ENCODE assay signal across 8 cellular contexts in the genomic region with DNA sequence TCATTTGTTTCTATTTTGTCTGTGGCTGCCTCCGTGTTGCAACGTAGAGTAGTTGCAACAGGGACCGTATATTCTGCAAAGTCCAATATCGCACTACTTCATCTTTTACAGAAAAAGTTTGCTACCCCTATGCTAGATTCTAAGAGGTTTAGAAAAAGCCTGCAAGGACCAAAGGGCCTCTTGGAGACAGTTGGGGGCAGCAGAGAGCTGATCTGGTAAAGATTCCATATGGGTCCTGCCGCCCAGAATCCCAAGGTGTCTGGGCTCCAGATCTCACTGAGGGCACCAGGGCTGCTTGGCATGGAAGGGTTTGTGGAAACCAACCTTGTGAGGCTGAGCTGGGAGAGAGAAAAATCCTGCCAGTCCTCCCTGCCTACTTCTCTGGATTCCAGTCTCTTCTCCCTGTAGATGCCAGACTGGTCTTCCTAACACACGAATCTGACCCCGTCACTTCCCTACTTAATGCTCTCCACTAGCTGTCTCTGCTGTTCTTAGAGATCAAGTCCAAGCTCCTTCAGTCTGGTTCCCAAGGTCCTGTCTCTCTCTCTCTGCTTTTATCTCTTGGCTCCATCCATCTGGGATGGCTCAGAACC.
A peak's percentile ranks its signal among the peaks of the same experiment; 100 is the strongest.
DNase-seq lines count a peak whose midpoint lies in the region; ATAC-seq and TF ChIP-seq lines count a peak whose summit lies in the region.

No MANE protein-coding gene starts in this region.

- no peak overlapping the region for H3K27ac ChIP-seq in adrenal gland
- H3K27ac ChIP-seq in liver (ENCODE audit: low read depth in 1 of 2, low read length in 2 of 2), result no peak overlapping the region
- no peak overlapping the region for H3K27ac ChIP-seq in CD8-positive, alpha-beta memory T cell (ENCODE audit: low read depth, low read length)
- no peak overlapping the region for H3K27ac ChIP-seq in CD4-positive, alpha-beta memory T cell (ENCODE audit: low read depth, low read length)

- H3K4me1 ChIP-seq in adrenal gland (replicated peaks in 1 of 2), result no peaks in the 10 kb centered on the region
- H3K4me1 ChIP-seq in liver (ENCODE audit: control insufficient read depth in 4 of 4, insufficient read depth in 4 of 4, low read length in 3 of 4), result no peaks in the 10 kb centered on the region
- H3K4me1 ChIP-seq in CD8-positive, alpha-beta memory T cell (ENCODE audit: insufficient read depth, low read length), result no peaks in the 10 kb centered on the region
- H3K4me1 ChIP-seq in CD4-positive, alpha-beta memory T cell (ENCODE audit: insufficient read depth, low read length), result no peaks in the 10 kb centered on the region

- peak; percentile 50 to 68 (median 64) for TF ChIP-seq CTCF in adrenal gland (IDR thresholded peaks at IDR 0.05)
- TF ChIP-seq CTCF in liver (IDR thresholded peaks at IDR 0.05; ENCODE audit: low read depth, low read length, missing input control), result peak; percentile 39

- H3K9me3 ChIP-seq in adrenal gland (replicated peaks in 1 of 3) (no peaks in the 10 kb centered on the region), liver (ENCODE audit: control insufficient read depth in 4 of 4, low read length in 3 of 4) (no peaks in the 10 kb centered on the region)
- no peaks in the 10 kb centered on the region for H3K9me3 ChIP-seq in CD8-positive, alpha-beta memory T cell (ENCODE audit: low read length)
- no peaks in the 10 kb centered on the region for H3K9me3 ChIP-seq in CD4-positive, alpha-beta memory T cell (ENCODE audit: control insufficient read depth in 1 of 2, low read length in 2 of 2)

- TF ChIP-seq POLR2A in adrenal gland (IDR thresholded peaks at IDR 0.05), result no peak

- POLR2A ChIA-PET in CD8-positive, alpha-beta memory T cell (lab: Charles Lee), result no interaction called here
- POLR2A ChIA-PET in CD4-positive, alpha-beta memory T cell (lab: Charles Lee; ENCODE audit: partially characterized antibody), result no interaction called here

- H3K4me1 Mint-ChIP-seq in CD8-positive, alpha-beta memory T cell, result no peaks in the 10 kb centered on the region
- no peaks in the 10 kb centered on the region for H3K4me1 Mint-ChIP-seq in CD4-positive, alpha-beta memory T cell

- H3K9me3 Mint-ChIP-seq in CD8-positive, alpha-beta memory T cell, result no peaks in the 10 kb centered on the region
- no peaks in the 10 kb centered on the region for H3K9me3 Mint-ChIP-seq in CD4-positive, alpha-beta memory T cell

- H3K9ac ChIP-seq in liver (ENCODE audit: low read depth in 1 of 2, low read length in 2 of 2), result no peak overlapping the region

- peak; percentile 65 to 72 for TF ChIP-seq RAD21 in liver (IDR thresholded peaks at IDR 0.05)

- intact Hi-C loops in adrenal gland (cut with DNase I), result loop anchor here (5.0 kb wide), 2 partner anchors 73 to 78 kb away; partner anchors contain the start of gene TCL1B (in 1 of the 2)
- intact Hi-C loops in CD4-positive, alpha-beta memory T cell (cut with micrococcal nuclease), result no loop called here

- H3K27me3 Mint-ChIP-seq in CD8-positive, alpha-beta memory T cell, result peaks cover 34 to 69% of the 10 kb centered on the region in 2 donors
- peaks cover 34 to 51% of the 10 kb centered on the region in 2 donors for H3K27me3 Mint-ChIP-seq in CD4-positive, alpha-beta memory T cell

- WGBS in adrenal gland, 4 donors, result 35 to 38% (median 37%) methylated on average over 7 of the region's 7 CpGs
- 38% methylated on average over 7 of the region's 7 CpGs for WGBS in liver

- no peaks in the 10 kb centered on the region for H3K36me3 Mint-ChIP-seq in CD8-positive, alpha-beta memory T cell
- H3K36me3 Mint-ChIP-seq in CD4-positive, alpha-beta memory T cell, result no peaks in the 10 kb centered on the region

- peak in 2 of 3 donors; percentile 3 to 11 for DNase-seq in stimulated activated CD4-positive, alpha-beta T cell treated with anti-CD3 and anti-CD28 coated beads, Interleukin-12 subunit alpha, Interleukin-12 subunit beta, amount 100 ng/mL, for 48 hours (ENCODE audit: low read depth in 2 of 3, low spot score in 1 of 3)
- DNase-seq in stimulated activated CD4-positive, alpha-beta T cell treated with anti-CD3 and anti-CD28 coated beads, Interleukin-4, amount 100 ng/mL, for 4 hours, result no peak
- DNase-seq in NCI-H146 (lab: John Stamatoyannopoulos, UW), result peak; percentile 67
- DNase-seq in adrenal gland, result peak; percentile 49 to 78 (median 66)
- no peak for DNase-seq in CD8-positive, alpha-beta memory T cell
- no peak for DNase-seq in CD4-positive, alpha-beta memory T cell

- no peak overlapping the region for H3K27ac Mint-ChIP-seq in CD8-positive, alpha-beta memory T cell
- no peak overlapping the region for H3K27ac Mint-ChIP-seq in CD4-positive, alpha-beta memory T cell

- CTCF ChIA-PET in CD8-positive, alpha-beta memory T cell (lab: Charles Lee), result no interaction called here
- CTCF ChIA-PET in CD4-positive, alpha-beta memory T cell (lab: Charles Lee; ENCODE audit: partially characterized antibody), result interaction anchor here (1.6 kb wide), 1 partner anchor 10 kb away, joined by 3 read pairs; no protein-coding TSS in a partner anchor

- no peak overlapping the region for H3K4me3 ChIP-seq in adrenal gland
- no peak overlapping the region for H3K4me3 ChIP-seq in liver (ENCODE audit: low read depth in 1 of 3, low read length in 3 of 3)
- H3K4me3 ChIP-seq in CD8-positive, alpha-beta memory T cell (ENCODE audit: low read length), result no peak overlapping the region
- no peak overlapping the region for H3K4me3 ChIP-seq in CD4-positive, alpha-beta memory T cell (ENCODE audit: low read length in 2 of 2)

- H3K27me3 ChIP-seq in adrenal gland (no peaks in the 10 kb centered on the region), liver (ENCODE audit: control insufficient read depth in 4 of 4, insufficient read depth in 4 of 4, low read length in 3 of 4) (peaks cover 0 to 4% (median 0%) of the 10 kb centered on the region in 4 donors)
- H3K27me3 ChIP-seq in CD8-positive, alpha-beta memory T cell (ENCODE audit: insufficient read depth, low read length, poor library complexity, severe bottlenecking), result peaks cover 8% of the 10 kb centered on the region
- H3K27me3 ChIP-seq in CD4-positive, alpha-beta memory T cell (ENCODE audit: insufficient read depth, low read length), result no peaks in the 10 kb centered on the region

- H3K36me3 ChIP-seq in adrenal gland (replicated peaks in 1 of 2) (no peaks in the 10 kb centered on the region), liver (ENCODE audit: control insufficient read depth in 4 of 4, insufficient read depth in 3 of 4, low read depth in 1 of 4, low read length in 3 of 4) (no peaks in the 10 kb centered on the region)
- no peaks in the 10 kb centered on the region for H3K36me3 ChIP-seq in CD8-positive, alpha-beta memory T cell (ENCODE audit: insufficient read depth, low read length)
- no peaks in the 10 kb centered on the region for H3K36me3 ChIP-seq in CD4-positive, alpha-beta memory T cell (ENCODE audit: insufficient read depth, low read length)

- no peak for ATAC-seq in GM21423 (IDR thresholded peaks at IDR 0.05; ENCODE audit: unreplicated experiment)

- no peak overlapping the region for H3K4me3 Mint-ChIP-seq in CD8-positive, alpha-beta memory T cell
- no peak overlapping the region for H3K4me3 Mint-ChIP-seq in CD4-positive, alpha-beta memory T cell

TF ChIP-seq in liver, 16 proteins besides CTCF, POLR2A, EP300 and RAD21:
- TF ChIP-seq REST (IDR thresholded peaks at IDR 0.05) (no peak), HNF4A (conservative IDR thresholded peaks at IDR 0.05) (no peak), TAF1 (conservative IDR thresholded peaks at IDR 0.05) (no peak), JUND (IDR thresholded peaks at IDR 0.05) (no peak), RXRA (IDR thresholded peaks at IDR 0.05) (no peak), GABPA (IDR thresholded peaks at IDR 0.05 in 1 of 2, conservative IDR thresholded peaks at IDR 0.05 in 1 of 2) (no peak)
- TF ChIP-seq, protein P1, sequence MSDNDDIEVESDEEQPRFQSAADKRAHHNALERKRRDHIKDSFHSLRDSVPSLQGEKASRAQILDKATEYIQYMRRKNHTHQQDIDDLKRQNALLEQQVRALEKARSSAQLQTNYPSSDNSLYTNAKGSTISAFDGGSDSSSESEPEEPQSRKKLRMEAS (IDR thresholded peaks at IDR 0.05), result no peak

Comparison
In these comparisons a context has a peak if more than half of its experiments do, and no peak if none do; other contexts are left out.
1. DNase-seq: peak in stimulated activated CD4-positive, alpha-beta T cell treated with anti-CD3 and anti-CD28 coated beads, Interleukin-12 subunit alpha, Interleukin-12 subunit beta, amount 100 ng/mL, for 48 hours (2 of 3), NCI-H146 (single experiment) and adrenal gland (7 of 7); none in stimulated activated CD4-positive, alpha-beta T cell treated with anti-CD3 and anti-CD28 coated beads, Interleukin-4, amount 100 ng/mL, for 4 hours (0 of 2), CD8-positive, alpha-beta memory T cell (0 of 5) and CD4-positive, alpha-beta memory T cell (0 of 5).